1 cellular context compared by ENCODE assay signal in the genomic region with DNA sequence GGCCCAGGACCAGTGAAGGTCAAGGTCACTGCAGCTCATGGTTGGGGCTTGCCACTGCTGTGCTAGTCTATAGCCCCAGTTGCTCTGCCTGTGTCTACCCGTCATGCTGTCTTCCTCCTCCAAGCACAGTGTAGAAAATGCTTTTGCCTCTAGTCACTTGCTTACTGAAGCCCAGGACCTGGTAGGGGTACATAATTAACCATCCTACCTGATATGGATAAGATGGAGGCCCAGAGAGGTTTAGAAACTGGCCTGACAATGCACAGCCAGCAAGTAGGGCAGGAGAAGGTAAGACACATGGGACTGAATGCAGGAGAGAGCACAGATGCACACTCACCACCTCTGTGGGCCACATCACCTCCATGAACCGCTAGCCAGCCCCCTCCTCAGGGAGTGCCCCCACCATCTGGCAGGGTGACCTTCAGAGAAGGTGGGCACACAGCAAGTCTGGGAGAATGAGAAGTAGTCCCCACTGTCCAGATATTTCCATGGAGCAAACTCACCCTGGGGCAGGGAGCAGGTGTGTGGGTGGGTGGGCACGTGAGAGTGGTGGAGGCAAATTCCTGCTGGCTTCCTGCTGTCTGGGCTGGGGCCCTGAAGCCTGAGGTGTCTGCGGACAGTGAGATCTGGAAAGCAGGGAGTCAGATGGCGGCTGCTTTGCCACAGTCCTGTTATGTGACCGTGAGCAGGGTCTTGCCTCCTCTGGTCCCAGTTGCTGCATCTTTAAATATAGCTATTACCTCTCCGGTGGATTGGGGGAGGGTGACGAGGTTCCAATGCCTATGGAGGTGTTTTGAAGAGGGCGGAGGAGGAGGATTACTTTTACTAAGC.
TF ChIP-seq lines count a peak whose summit lies in the region.

No MANE protein-coding gene starts in this region.

TF ChIP-seq in HepG2, 621 proteins besides CTCF, POLR2A, EP300 and RAD21 (continued from another document and continues in another):
- TF ChIP-seq, protein P1, sequence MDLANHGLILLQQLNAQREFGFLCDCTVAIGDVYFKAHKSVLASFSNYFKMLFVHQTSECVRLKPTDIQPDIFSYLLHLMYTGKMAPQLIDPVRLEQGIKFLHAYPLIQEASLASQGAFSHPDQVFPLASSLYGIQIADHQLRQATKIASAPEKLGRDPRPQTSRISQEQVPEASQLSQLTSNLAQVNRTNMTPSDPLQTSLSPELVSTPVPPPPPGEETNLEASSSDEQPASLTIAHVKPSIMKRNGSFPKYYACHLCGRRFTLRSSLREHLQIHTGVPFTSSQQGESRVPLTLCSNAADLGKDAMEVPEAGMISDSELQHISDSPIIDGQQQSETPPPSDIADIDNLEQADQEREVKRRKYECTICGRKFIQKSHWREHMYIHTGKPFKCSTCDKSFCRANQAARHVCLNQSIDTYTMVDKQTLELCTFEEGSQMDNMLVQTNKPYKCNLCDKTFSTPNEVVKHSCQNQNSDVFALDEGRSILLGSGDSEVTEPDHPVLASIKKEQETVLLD (CRISPR knock-in tag; IDR thresholded peaks at IDR 0.05; ENCODE audit: low read depth): peak; percentile 16; the same call in 1 of the 2 replicates
- TF ChIP-seq AHDC1 (CRISPR knock-in tag; IDR thresholded peaks at IDR 0.05; ENCODE audit: borderline replicate concordance) (peak; percentile 79; the same call in 1 of the 2 replicates), ZNF33A (CRISPR knock-in tag; IDR thresholded peaks at IDR 0.05; ENCODE audit: borderline replicate concordance) (peak; percentile 24; the same call in 1 of the 2 replicates), ZNF570 (CRISPR knock-in tag; IDR thresholded peaks at IDR 0.05; ENCODE audit: borderline replicate concordance) (no peak), SALL2 (CRISPR knock-in tag; IDR thresholded peaks at IDR 0.05) (peak; percentile 86; the same call in 1 of the 2 replicates), FLYWCH1 (CRISPR knock-in tag; IDR thresholded peaks at IDR 0.05) (no peak), HOXA5 (CRISPR knock-in tag; IDR thresholded peaks at IDR 0.05) (peak; percentile 97; the same call in 1 of the 2 replicates), RNF219 (CRISPR knock-in tag; IDR thresholded peaks at IDR 0.05) (no peak), KMT2A (CRISPR knock-in tag; IDR thresholded peaks at IDR 0.05) (no peak; the same call in 1 of the 2 replicates), TOPORS (CRISPR knock-in tag; IDR thresholded peaks at IDR 0.05) (no peak; the same call in 1 of the 2 replicates), PAWR (CRISPR knock-in tag; IDR thresholded peaks at IDR 0.05; ENCODE audit: borderline replicate concordance) (no peak), ZNF747 (CRISPR knock-in tag; IDR thresholded peaks at IDR 0.05; ENCODE audit: borderline replicate concordance) (peak; percentile 37; the same call in 1 of the 2 replicates), TEAD3 (CRISPR knock-in tag; optimal IDR thresholded peaks at IDR 0.05; ENCODE audit: borderline replicate concordance) (peak; percentile 67), ZNF225 (CRISPR knock-in tag; IDR thresholded peaks at IDR 0.05) (no peak), DPF2 (CRISPR knock-in tag; IDR thresholded peaks at IDR 0.05; ENCODE audit: borderline replicate concordance, low read depth) (0 out of 2 replicates have a peak, but pooled peaks have one; percentile 58), CENPT (CRISPR knock-in tag; IDR thresholded peaks at IDR 0.05; ENCODE audit: low read depth) (peak; percentile 66; the same call in 1 of the 2 replicates), ZFP90 (CRISPR knock-in tag; IDR thresholded peaks at IDR 0.05; ENCODE audit: borderline replicate concordance) (0 out of 2 replicates have a peak, but pooled peaks have one; percentile 6), ZFP62 (CRISPR knock-in tag; IDR thresholded peaks at IDR 0.05) (0 out of 2 replicates have a peak, but pooled peaks have one; percentile 25), U2AF1 (optimal IDR thresholded peaks at IDR 0.05; ENCODE audit: low read depth, low read length) (peak; percentile 49), ATF7-NPFF (CRISPR knock-in tag; IDR thresholded peaks at IDR 0.05; ENCODE audit: low read depth) (peak; percentile 65), NFRKB (IDR thresholded peaks at IDR 0.05) (no peak), BRF2 (CRISPR knock-in tag; IDR thresholded peaks at IDR 0.05) (peak; percentile 65; the same call in 1 of the 2 replicates), NFYC (CRISPR knock-in tag; IDR thresholded peaks at IDR 0.05) (no peak), ARID2 (CRISPR knock-in tag; IDR thresholded peaks at IDR 0.05; ENCODE audit: borderline replicate concordance) (no peak), HES4 (CRISPR knock-in tag; IDR thresholded peaks at IDR 0.05; ENCODE audit: borderline replicate concordance) (0 out of 2 replicates have a peak, but pooled peaks have one; percentile 9), FOXK2 (IDR thresholded peaks at IDR 0.05) (no peak), ZNF788 (CRISPR knock-in tag; IDR thresholded peaks at IDR 0.05; ENCODE audit: borderline replicate concordance) (0 out of 2 replicates have a peak, but pooled peaks have one; percentile 90), ZNF121 (CRISPR knock-in tag; IDR thresholded peaks at IDR 0.05) (peak; percentile 93), ZNF431 (CRISPR knock-in tag; IDR thresholded peaks at IDR 0.05; ENCODE audit: borderline replicate concordance, low read depth) (peak; percentile 33; the same call in 1 of the 2 replicates), ZFYVE20 (CRISPR knock-in tag; IDR thresholded peaks at IDR 0.05; ENCODE audit: borderline replicate concordance, low read depth) (no peak), ARNT2 (CRISPR knock-in tag; IDR thresholded peaks at IDR 0.05; ENCODE audit: low read depth) (peak; percentile 76; the same call in 1 of the 2 replicates), ZBTB49 (CRISPR knock-in tag; IDR thresholded peaks at IDR 0.05; ENCODE audit: borderline replicate concordance) (peak; percentile 60; the same call in 1 of the 2 replicates)
- TF ChIP-seq, protein P2, sequence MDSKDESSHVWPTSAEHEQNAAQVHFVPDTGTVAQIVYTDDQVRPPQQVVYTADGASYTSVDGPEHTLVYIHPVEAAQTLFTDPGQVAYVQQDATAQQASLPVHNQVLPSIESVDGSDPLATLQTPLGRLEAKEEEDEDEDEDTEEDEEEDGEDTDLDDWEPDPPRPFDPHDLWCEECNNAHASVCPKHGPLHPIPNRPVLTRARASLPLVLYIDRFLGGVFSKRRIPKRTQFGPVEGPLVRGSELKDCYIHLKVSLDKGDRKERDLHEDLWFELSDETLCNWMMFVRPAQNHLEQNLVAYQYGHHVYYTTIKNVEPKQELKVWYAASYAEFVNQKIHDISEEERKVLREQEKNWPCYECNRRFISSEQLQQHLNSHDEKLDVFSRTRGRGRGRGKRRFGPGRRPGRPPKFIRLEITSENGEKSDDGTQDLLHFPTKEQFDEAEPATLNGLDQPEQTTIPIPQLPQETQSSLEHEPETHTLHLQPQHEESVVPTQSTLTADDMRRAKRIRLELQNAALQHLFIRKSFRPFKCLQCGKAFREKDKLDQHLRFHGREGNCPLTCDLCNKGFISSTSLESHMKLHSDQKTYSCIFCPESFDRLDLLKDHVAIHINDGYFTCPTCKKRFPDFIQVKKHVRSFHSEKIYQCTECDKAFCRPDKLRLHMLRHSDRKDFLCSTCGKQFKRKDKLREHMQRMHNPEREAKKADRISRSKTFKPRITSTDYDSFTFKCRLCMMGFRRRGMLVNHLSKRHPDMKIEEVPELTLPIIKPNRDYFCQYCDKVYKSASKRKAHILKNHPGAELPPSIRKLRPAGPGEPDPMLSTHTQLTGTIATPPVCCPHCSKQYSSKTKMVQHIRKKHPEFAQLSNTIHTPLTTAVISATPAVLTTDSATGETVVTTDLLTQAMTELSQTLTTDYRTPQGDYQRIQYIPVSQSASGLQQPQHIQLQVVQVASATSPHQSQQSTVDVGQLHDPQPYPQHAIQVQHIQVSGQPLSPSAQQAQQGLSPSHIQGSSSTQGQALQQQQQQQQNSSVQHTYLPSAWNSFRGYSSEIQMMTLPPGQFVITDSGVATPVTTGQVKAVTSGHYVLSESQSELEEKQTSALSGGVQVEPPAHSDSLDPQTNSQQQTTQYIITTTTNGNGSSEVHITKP (CRISPR knock-in tag; IDR thresholded peaks at IDR 0.05; ENCODE audit: low read depth): peak; percentile 80; the same call in 1 of the 2 replicates
- TF ChIP-seq, protein P3, sequence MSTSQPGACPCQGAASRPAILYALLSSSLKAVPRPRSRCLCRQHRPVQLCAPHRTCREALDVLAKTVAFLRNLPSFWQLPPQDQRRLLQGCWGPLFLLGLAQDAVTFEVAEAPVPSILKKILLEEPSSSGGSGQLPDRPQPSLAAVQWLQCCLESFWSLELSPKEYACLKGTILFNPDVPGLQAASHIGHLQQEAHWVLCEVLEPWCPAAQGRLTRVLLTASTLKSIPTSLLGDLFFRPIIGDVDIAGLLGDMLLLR (CRISPR knock-in tag; IDR thresholded peaks at IDR 0.05): peak; percentile 61; the same call in 1 of the 2 replicates
- TF ChIP-seq, protein P4, sequence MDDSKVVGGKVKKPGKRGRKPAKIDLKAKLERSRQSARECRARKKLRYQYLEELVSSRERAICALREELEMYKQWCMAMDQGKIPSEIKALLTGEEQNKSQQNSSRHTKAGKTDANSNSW (CRISPR knock-in tag; IDR thresholded peaks at IDR 0.05; ENCODE audit: borderline replicate concordance): 0 out of 2 replicates have a peak, but pooled peaks have one; percentile 7
